Comparison of ENCODE assay signal across 25 cellular contexts in genomic region chr6:30901436-30901835, GRCh38. TPM values are rescaled to one million over a fixed set of nuclear protein-coding genes. Genes with fewer than 3 reads are reported as not detected.
"Had no signal": no experiment of that assay in that cellular context is flagged by ENCODE, and none has a peak within 500 bp of the region (broad histone marks: within the 10 kb centered on the region; RNA-seq: fewer than 3 reads in every experiment).

No MANE protein-coding gene starts in this region.

- H3K27ac ChIP-seq: HL-60, SJCRH30 had no signal

- H3K27me3 ChIP-seq: MG63, SJCRH30 had no signal

- H3K36me3 ChIP-seq: MG63 had no signal

- H3K9me3 ChIP-seq: MG63, SJCRH30 had no signal

- DNase-seq: Karpas-422, KG1, MG63, NCI-H1092, NCI-H1105 treated with DMSO at 0.1 percent for 48 hours, NCI-H1417 treated with DMSO at 0.1 percent for 48 hours, NCI-H146, NCI-H187, NCI-H2029, NCI-H2081 treated with DMSO at 0.1 percent for 48 hours, NCI-H2171, NCI-H226, NCI-H446, NCI-H510A, NCI-H524 treated with DMSO at 0.1 percent for 48 hours, NCI-H69, NCI-H774, PC-3, SHP77 treated with DMSO at 0.1 percent for 48 hours, SJCRH30 had no signal

- FAIRE-seq: HTR-8/SVneo had no signal

- H3K4me3 ChIP-seq: MG63, SJCRH30 had no signal

- H3K4me1 ChIP-seq: SJCRH30 had no signal

- ATAC-seq: Panc1, PC-3, Right ventricle myocardium inferior had no signal

RNA-seq across cellular contexts. Expression of gene SFTA2, which starts 30.5 kb away (rescaled TPM):
- total RNA-seq: PC-3; Right ventricle myocardium inferior; SJCRH30; T-helper 1 cell treated with Interleukin-12 subunit alpha and Interleukin-12 subunit beta and Interleukin-4 antibody, amounts not matched to agents 30 ng/mL and 1 ng/mL, for 36 hours had no signal

RNA-seq across cellular contexts. Expression of gene MUCL3, which starts 39.3 kb away (rescaled TPM):
- total RNA-seq: Right ventricle myocardium inferior; SJCRH30; T-helper 1 cell treated with Interleukin-12 subunit alpha and Interleukin-12 subunit beta and Interleukin-4 antibody, amounts not matched to agents 30 ng/mL and 1 ng/mL, for 36 hours had no signal
